In the genomic region with DNA sequence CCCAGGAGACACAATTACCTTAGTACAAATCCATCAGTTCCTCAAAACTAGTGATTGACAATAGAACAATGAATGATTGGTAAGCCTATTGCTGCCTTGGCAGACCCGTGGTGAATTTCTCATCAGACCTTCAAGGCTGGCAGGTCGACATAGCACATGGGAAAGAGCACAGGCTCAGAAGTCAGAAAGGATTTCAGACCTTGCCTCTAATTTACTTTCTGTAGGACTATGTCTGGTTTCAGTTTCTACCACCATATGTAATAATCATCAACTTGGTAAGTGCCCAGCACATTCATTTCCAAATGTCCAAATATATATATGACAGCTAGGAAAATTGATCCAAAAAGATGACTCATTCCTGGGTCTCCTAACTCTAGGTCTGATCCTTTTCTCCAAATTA, we compare ENCODE assay signal across 21 cellular contexts.
DNase-seq lines count a peak whose midpoint lies in the region; ATAC-seq and TF ChIP-seq lines count a peak whose summit lies in the region.
"Had no signal": no experiment of that assay in that cellular context is flagged by ENCODE, and none has a peak within 500 bp of the region (broad histone marks: within the 10 kb centered on the region; RNA-seq: fewer than 3 reads in every experiment).

No MANE protein-coding gene starts in this region.

- H3K4me3 ChIP-seq in GM12865 (ENCODE audit: low read depth, low read length) (no peak overlapping the region), MM.1S (ENCODE audit: low read length) (no peak overlapping the region), heart right ventricle (no peak overlapping the region), Peyer's patch (no peak overlapping the region)
- H3K4me3 ChIP-seq: A549; BLaER1 treated with 17β-estradiol and CSF1 and Interleukin-3, amounts not matched to agents 10 nM and 100 nM had no signal

- H3F3A ChIP-seq in MM.1S (ENCODE audit: insufficient read depth, low read length): peaks cover 3% of the 10 kb centered on the region; the same call in 1 of the 2 replicates

- no peak for ATAC-seq in heart right ventricle
- ATAC-seq: A549; CD8-positive, alpha-beta T cell had no signal

- H3K9ac ChIP-seq in MM.1S (ENCODE audit: low read length): no peak overlapping the region
- H3K9ac ChIP-seq: BLaER1 treated with 17β-estradiol and CSF1 and Interleukin-3, amounts not matched to agents 10 nM and 100 nM had no signal

- intact Hi-C loops in head of caudate nucleus (cut with DNase I): no loop called here
- intact Hi-C loops in heart right ventricle (cut with DNase I): no loop called here

- peaks cover 14% of the 10 kb centered on the region for H3K4me1 ChIP-seq in MM.1S (ENCODE audit: low read length)
- H3K4me1 ChIP-seq in heart right ventricle: no peaks in the 10 kb centered on the region
- H3K4me1 ChIP-seq in Peyer's patch: no peaks in the 10 kb centered on the region

- H3K27ac ChIP-seq in MM.1S (ENCODE audit: low read length) (no peak overlapping the region), heart right ventricle (no peak overlapping the region), Peyer's patch (no peak overlapping the region)
- H3K27ac ChIP-seq: 22Rv1; A549; BLaER1 treated with 17β-estradiol and CSF1 and Interleukin-3, amounts not matched to agents 10 nM and 100 nM; C4-2B had no signal

- no peaks in the 10 kb centered on the region for H4K20me1 ChIP-seq in MM.1S (ENCODE audit: insufficient read depth, low read length)
- H4K20me1 ChIP-seq: BLaER1 treated with 17β-estradiol and CSF1 and Interleukin-3, amounts not matched to agents 10 nM and 100 nM had no signal

- WGBS in heart right ventricle, 2 donors: 77% methylated on average over 2 of the region's 2 CpGs

- H3K27me3 ChIP-seq in MM.1S (replicated peaks; ENCODE audit: insufficient read depth, low read length) (peaks cover 11% of the 10 kb centered on the region), heart right ventricle (peaks cover 0 to 8% (median 0%) of the 10 kb centered on the region in 7 donors), Peyer's patch (no peaks in the 10 kb centered on the region)
- H3K27me3 ChIP-seq: BLaER1 treated with 17β-estradiol and CSF1 and Interleukin-3, amounts not matched to agents 10 nM and 100 nM had no signal

- TF ChIP-seq CTCF in GM12865 (IDR thresholded peaks at IDR 0.05; ENCODE audit: insufficient read depth, low read depth, low read length, missing control alignments): no peak
- TF ChIP-seq CTCF in MM.1S (IDR thresholded peaks at IDR 0.05; ENCODE audit: low read length): no peak
- no peak for TF ChIP-seq CTCF in heart right ventricle (IDR thresholded peaks at IDR 0.05)
- TF ChIP-seq CTCF in Peyer's patch (IDR thresholded peaks at IDR 0.05): no peak

- peak; percentile 11 for DNase-seq in GM12865 (ENCODE audit: low read depth)
- DNase-seq in MM.1S: peak; percentile 54
- DNase-seq in RPMI8226: peak; percentile 20
- no peak for DNase-seq in head of caudate nucleus
- no peak for DNase-seq in heart right ventricle
- no peak for DNase-seq in Peyer's patch
- DNase-seq: AML-193; CD4-positive, alpha-beta T cell; CD8-positive, alpha-beta T cell; COR-L47; DMS 273 treated with DMSO at 0.1 percent for 48 hours; DMS153; DMS53; DMS79; DND-41; EL; GDM1 had no signal

- H3K4me2 ChIP-seq in MM.1S (ENCODE audit: low read depth, low read length): 0 out of 2 replicates have a peak overlapping the region, but pooled peaks have one; percentile 0
- H3K4me2 ChIP-seq: A549; BLaER1 treated with 17β-estradiol and CSF1 and Interleukin-3, amounts not matched to agents 10 nM and 100 nM had no signal

- H3K36me3 ChIP-seq in MM.1S (replicated peaks; ENCODE audit: insufficient read depth, low read length) (no peaks in the 10 kb centered on the region), heart right ventricle (no peaks in the 10 kb centered on the region), Peyer's patch (no peaks in the 10 kb centered on the region)
- H3K36me3 ChIP-seq: BLaER1 treated with 17β-estradiol and CSF1 and Interleukin-3, amounts not matched to agents 10 nM and 100 nM had no signal

- H3K9me2 ChIP-seq in MM.1S (replicated peaks; ENCODE audit: insufficient read depth, low read length): no peaks in the 10 kb centered on the region

- no peaks in the 10 kb centered on the region for H3K9me3 ChIP-seq in MM.1S (replicated peaks; ENCODE audit: insufficient read depth, low read length)
- H3K9me3 ChIP-seq in heart right ventricle: peaks cover 0 to 9% (median 0%) of the 10 kb centered on the region in 11 donors
- H3K9me3 ChIP-seq in Peyer's patch: no peaks in the 10 kb centered on the region
- H3K9me3 ChIP-seq: A549 had no signal

- no peak overlapping the region for H2AFZ ChIP-seq in MM.1S (ENCODE audit: low read length)

- H3K79me2 ChIP-seq in MM.1S (ENCODE audit: low read length): no peaks in the 10 kb centered on the region

- no peak for TF ChIP-seq POLR2A in Peyer's patch (IDR thresholded peaks at IDR 0.05)

Comparison
In these comparisons a context has a peak if more than half of its experiments do, and no peak if none do; other contexts are left out.
1. DNase-seq: peak in GM12865 (single experiment), MM.1S (single experiment) and RPMI8226 (single experiment); none in head of caudate nucleus (0 of 42), heart right ventricle (0 of 2) and Peyer's patch (0 of 3).